Comparison of ENCODE assay signal across 9 cellular contexts in the genomic region with DNA sequence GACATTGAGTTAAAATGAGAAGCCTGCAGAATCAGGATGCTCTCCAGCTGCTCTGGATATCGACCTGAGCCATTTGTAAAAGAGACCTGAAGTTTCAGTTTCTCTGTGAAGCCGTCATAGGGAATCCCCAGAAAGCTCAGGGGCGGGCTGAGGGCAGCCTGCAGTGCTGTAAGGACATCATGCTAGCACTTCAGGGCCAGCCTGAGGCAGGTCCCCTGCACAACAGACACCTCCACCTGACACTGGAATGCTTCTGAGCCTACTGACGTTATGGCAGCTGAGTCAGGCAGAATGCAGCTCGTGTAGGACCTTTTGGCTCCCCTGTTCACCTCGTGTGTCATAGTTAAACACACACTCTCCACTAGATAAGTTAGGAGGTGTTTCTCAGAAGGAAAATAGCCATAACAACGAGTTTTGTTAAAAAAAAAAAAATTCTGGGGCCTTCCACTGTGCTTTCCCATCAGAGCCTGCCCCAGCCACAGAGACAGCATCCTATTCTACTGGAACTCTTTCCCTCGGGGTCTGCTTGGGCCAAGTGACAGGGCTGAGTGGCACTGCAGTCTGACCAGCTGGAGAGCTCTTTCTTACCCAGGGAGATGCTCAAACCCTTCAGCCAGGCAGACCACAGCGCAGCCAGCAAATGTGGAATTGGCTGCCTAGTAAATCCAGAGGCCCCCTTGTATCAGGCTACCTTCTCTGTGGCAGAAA.
DNase-seq lines count a peak whose midpoint lies in the region; ATAC-seq lines count a peak whose summit lies in the region.
"Had no signal": no experiment of that assay in that cellular context is flagged by ENCODE, and none has a peak within 500 bp of the region (broad histone marks: within the 10 kb centered on the region; RNA-seq: fewer than 3 reads in every experiment).

No MANE protein-coding gene starts in this region.

- no peaks in the 10 kb centered on the region for H3K79me1 ChIP-seq in neuronal stem cell (ENCODE audit: low read depth, low read length)

- H2AFZ ChIP-seq in neuronal stem cell (ENCODE audit: low read length) = no peak overlapping the region

- no peak overlapping the region for H2BK5ac ChIP-seq in neuronal stem cell (ENCODE audit: low read length)

- H4K8ac ChIP-seq in neuronal stem cell (ENCODE audit: low read depth, low read length) = no peak overlapping the region

- no peak overlapping the region for H2BK120ac ChIP-seq in neuronal stem cell (ENCODE audit: low read depth, low read length)

- peak; percentile 98 for ATAC-seq in GM21619 (IDR thresholded peaks at IDR 0.05; ENCODE audit: unreplicated experiment)
- peak; percentile 91 for ATAC-seq in HG03521 (IDR thresholded peaks at IDR 0.05; ENCODE audit: unreplicated experiment)

- H3K4me1 ChIP-seq in neuronal stem cell (ENCODE audit: control insufficient read depth in 2 of 2, insufficient read depth in 1 of 2, low read depth in 1 of 2, low read length in 2 of 2) = peaks cover 0 to 2% of the 10 kb centered on the region in 2 donors

- H2AK5ac ChIP-seq in neuronal stem cell (ENCODE audit: low read depth, low read length) = no peak overlapping the region

- no peak overlapping the region for H3K9ac ChIP-seq in neuronal stem cell (ENCODE audit: low read depth, low read length, poor library complexity)

- H3K27ac ChIP-seq in neuronal stem cell (replicated peaks; ENCODE audit: low read length) = no peak overlapping the region

- no CpG with 5 or more reads among the region's 9 CpGs for WGBS in neuronal stem cell (ENCODE audit: extremely low coverage in 2 of 2, insufficient read length in 2 of 2, insufficient replicate concordance in 1 of 2), 2 donors

- H3K14ac ChIP-seq in neuronal stem cell (ENCODE audit: low read length) = no peak overlapping the region

- H3K27me3 ChIP-seq in neuronal stem cell (ENCODE audit: control insufficient read depth in 3 of 3, insufficient read depth in 3 of 3, low read depth in 1 of 3, low read length in 3 of 3) = peaks cover 0 to 4% (median 0%) of the 10 kb centered on the region in 3 experiments

- no peak overlapping the region for H4K91ac ChIP-seq in neuronal stem cell (ENCODE audit: low read depth, low read length, poor library complexity)

- peaks cover 0 to 3% of the 10 kb centered on the region in 2 donors for H3K9me3 ChIP-seq in neuronal stem cell (replicated peaks in 1 of 2; ENCODE audit: control insufficient read depth in 2 of 2, insufficient read depth in 1 of 2, low read depth in 1 of 2, low read length in 2 of 2)

- H2BK12ac ChIP-seq in neuronal stem cell (ENCODE audit: low read length) = no peak overlapping the region

- H3K23ac ChIP-seq in neuronal stem cell (ENCODE audit: low read depth, low read length, poor library complexity) = no peak overlapping the region

- H3K18ac ChIP-seq in neuronal stem cell (ENCODE audit: low read length) = peak overlapping the region; percentile 88

- peak; percentile 28 for DNase-seq in NCI-H146 (lab: John Stamatoyannopoulos, UW)
- no peak for DNase-seq in NCI-H146 treated with DMSO at 0.1 percent for 48 hours (lab: John Stamatoyannopoulos, UW; ENCODE audit: unreplicated experiment)
- DNase-seq in neuronal stem cell (ENCODE audit: low spot score) = no peak
- DNase-seq in AG20443 (ENCODE audit: low spot score) = no peak
- DNase-seq in NCI-H748 (lab: John Stamatoyannopoulos, UW; ENCODE audit: unreplicated experiment) = no peak
- DNase-seq in NCI-H1694 (lab: John Stamatoyannopoulos, UW) = no peak
- DNase-seq: 8988T had no signal

- H3K4me3 ChIP-seq in neuronal stem cell (ENCODE audit: low read length in 2 of 2) = no peak overlapping the region

- no peak overlapping the region for H2BK15ac ChIP-seq in neuronal stem cell (ENCODE audit: low read length)

- no peak overlapping the region for H3K4me2 ChIP-seq in neuronal stem cell (ENCODE audit: insufficient read depth, low read length, poor library complexity, severe bottlenecking)

- peaks cover 0 to 2% of the 10 kb centered on the region in 2 donors for H3K36me3 ChIP-seq in neuronal stem cell (replicated peaks in 1 of 2; ENCODE audit: control insufficient read depth in 2 of 2, insufficient read depth in 2 of 2, low read length in 2 of 2)

- H3K4ac ChIP-seq in neuronal stem cell (ENCODE audit: low read length) = no peak overlapping the region
